In genomic region chr10:102400061-102400460, GRCh38 we compare ENCODE assay signal across 9 cellular contexts. TPM values are rescaled to one million over a fixed set of nuclear protein-coding genes. Genes with fewer than 3 reads are reported as not detected.
DNase-seq lines count a peak whose midpoint lies in the region; ATAC-seq and TF ChIP-seq lines count a peak whose summit lies in the region.
"Had no signal": no experiment of that assay in that cellular context is flagged by ENCODE, and none has a peak within 500 bp of the region (broad histone marks: within the 10 kb centered on the region; RNA-seq: fewer than 3 reads in every experiment).

No MANE protein-coding gene starts in this region.

- no peak for ATAC-seq in activated naive CD8-positive, alpha-beta T cell treated with anti-CD3 and anti-CD28 coated beads, Interleukin-2, amount 10 ng/mL, durations not matched to agents 7 days and 5 days (ENCODE audit: low read depth)
- ATAC-seq in natural killer cell treated with Interleukin-12 subunit alpha and Interleukin-12 subunit beta and Interleukin-15 and Interleukin-18, amount 100 ng/mL, for 72 hours = no peak

- no peak overlapping the region for H3K9ac ChIP-seq in KMS-11

- H3K9me3 ChIP-seq in MG63 = no peaks in the 10 kb centered on the region
- H3K9me3 ChIP-seq: SJSA1 had no signal

- H3K36me3 ChIP-seq in KMS-11 (ENCODE audit: insufficient read depth) = peaks cover 3% of the 10 kb centered on the region; the same call in 1 of the 2 replicates
- peaks cover 25% of the 10 kb centered on the region for H3K36me3 ChIP-seq in MG63

- H3K4me2 ChIP-seq in KMS-11 = peak overlapping the region; percentile 52

- H3K27ac Mint-ChIP-seq in activated naive CD8-positive, alpha-beta T cell treated with anti-CD3 and anti-CD28 coated beads, Interleukin-2, amount 10 ng/mL, durations not matched to agents 7 days and 5 days = peak overlapping the region; percentile 30
- H3K27ac Mint-ChIP-seq in natural killer cell treated with Interleukin-12 subunit alpha and Interleukin-12 subunit beta and Interleukin-15 and Interleukin-18, amount 100 ng/mL, for 72 hours = peak overlapping the region in 1 of 2 donors; percentile 61

- H3K4me3 ChIP-seq in KMS-11 (IDR thresholded peaks at IDR 0.05; ENCODE audit: insufficient read depth, low read depth, low read length) = no peak overlapping the region
- no peak overlapping the region for H3K4me3 ChIP-seq in MG63

- peaks cover 6% of the 10 kb centered on the region for H3K36me3 Mint-ChIP-seq in activated naive CD8-positive, alpha-beta T cell treated with anti-CD3 and anti-CD28 coated beads, Interleukin-2, amount 10 ng/mL, durations not matched to agents 7 days and 5 days
- H3K36me3 Mint-ChIP-seq in natural killer cell treated with Interleukin-12 subunit alpha and Interleukin-12 subunit beta and Interleukin-15 and Interleukin-18, amount 100 ng/mL, for 72 hours = peaks cover 7% of the 10 kb centered on the region

- H3K4me3 Mint-ChIP-seq in activated naive CD8-positive, alpha-beta T cell treated with anti-CD3 and anti-CD28 coated beads, Interleukin-2, amount 10 ng/mL, durations not matched to agents 7 days and 5 days = peak overlapping the region; percentile 59
- H3K4me3 Mint-ChIP-seq in natural killer cell treated with Interleukin-12 subunit alpha and Interleukin-12 subunit beta and Interleukin-15 and Interleukin-18, amount 100 ng/mL, for 72 hours = peak overlapping the region; percentile 95

- H3K27ac ChIP-seq in KMS-11 = no peak overlapping the region
- H3K27ac ChIP-seq: SJSA1 had no signal

- no peaks in the 10 kb centered on the region for H3K27me3 ChIP-seq in KMS-11 (ENCODE audit: insufficient read depth, low read depth)
- no peaks in the 10 kb centered on the region for H3K27me3 ChIP-seq in MG63
- H3K27me3 ChIP-seq: SJSA1 had no signal

- H4K20me1 ChIP-seq in KMS-11 (ENCODE audit: insufficient read depth) = no peaks in the 10 kb centered on the region

- no peak overlapping the region for H2AFZ ChIP-seq in KMS-11 (ENCODE audit: low read depth)

- peak; percentile 32 for DNase-seq in COR-L47 (lab: John Stamatoyannopoulos, UW)
- no peak for DNase-seq in activated naive CD8-positive, alpha-beta T cell treated with anti-CD3 and anti-CD28 coated beads, Interleukin-2, amount 10 ng/mL, durations not matched to agents 7 days and 5 days
- DNase-seq in natural killer cell treated with Interleukin-12 subunit alpha and Interleukin-12 subunit beta and Interleukin-15 and Interleukin-18, amount 100 ng/mL, for 72 hours (ENCODE audit: low spot score) = no peak
- DNase-seq in MG63 = no peak
- no peak for DNase-seq in GM13976 (ENCODE audit: low spot score)
- no peak for DNase-seq in SW480 (ENCODE audit: low spot score)
- DNase-seq in stimulated activated CD4-positive, alpha-beta T cell treated with anti-CD3 and anti-CD28 coated beads, Interleukin-15, amount 100 ng/mL, for 24 hours = no peak

- no peaks in the 10 kb centered on the region for H3K9me3 Mint-ChIP-seq in activated naive CD8-positive, alpha-beta T cell treated with anti-CD3 and anti-CD28 coated beads, Interleukin-2, amount 10 ng/mL, durations not matched to agents 7 days and 5 days
- H3K9me3 Mint-ChIP-seq in natural killer cell treated with Interleukin-12 subunit alpha and Interleukin-12 subunit beta and Interleukin-15 and Interleukin-18, amount 100 ng/mL, for 72 hours = no peaks in the 10 kb centered on the region

- POLR2A ChIA-PET in activated naive CD8-positive, alpha-beta T cell treated with anti-CD3 and anti-CD28 coated beads, Interleukin-2, amount 10 ng/mL, durations not matched to agents 7 days and 5 days (lab: Charles Lee) = interaction anchor here (0.8 to 1.5 kb wide), 8 partner anchors 16 to 173 kb away, joined by 3 to 5 read pairs (median 4); partner anchors contain the start of gene CUEDC2

- in situ Hi-C loops in GM13976 (cut with MboI; ENCODE audit: low sequenced_read_pairs, unreplicated experiment) = no loop called here

- H3K4me1 Mint-ChIP-seq in activated naive CD8-positive, alpha-beta T cell treated with anti-CD3 and anti-CD28 coated beads, Interleukin-2, amount 10 ng/mL, durations not matched to agents 7 days and 5 days = peaks cover 19% of the 10 kb centered on the region
- peaks cover 24 to 44% of the 10 kb centered on the region in 2 donors for H3K4me1 Mint-ChIP-seq in natural killer cell treated with Interleukin-12 subunit alpha and Interleukin-12 subunit beta and Interleukin-15 and Interleukin-18, amount 100 ng/mL, for 72 hours (ENCODE audit: low read depth in 2 of 2)

- TF ChIP-seq CTCF in KMS-11 (conservative IDR thresholded peaks at IDR 0.05; ENCODE audit: low read depth, low read length) = no peak
- TF ChIP-seq CTCF in GM13976 (IDR thresholded peaks at IDR 0.05; ENCODE audit: borderline replicate concordance, control extremely low read depth, extremely low read depth, insufficient read depth, missing control alignments) = no peak

- peaks cover 22% of the 10 kb centered on the region for H3K79me2 ChIP-seq in KMS-11 (ENCODE audit: insufficient read depth, low read depth)

- no peaks in the 10 kb centered on the region for H3K27me3 Mint-ChIP-seq in activated naive CD8-positive, alpha-beta T cell treated with anti-CD3 and anti-CD28 coated beads, Interleukin-2, amount 10 ng/mL, durations not matched to agents 7 days and 5 days
- no peaks in the 10 kb centered on the region for H3K27me3 Mint-ChIP-seq in natural killer cell treated with Interleukin-12 subunit alpha and Interleukin-12 subunit beta and Interleukin-15 and Interleukin-18, amount 100 ng/mL, for 72 hours

- H3K4me1 ChIP-seq in KMS-11 (ENCODE audit: low read depth, poor library complexity, severe bottlenecking) = peaks cover 30% of the 10 kb centered on the region

RNA-seq across cellular contexts. Expression of gene NFKB2, which starts 4.6 kb away (rescaled TPM):
- total RNA-seq in activated naive CD8-positive, alpha-beta T cell treated with anti-CD3 and anti-CD28 coated beads, Interleukin-2, amount 10 ng/mL, durations not matched to agents 7 days and 5 days = 100 to 1,000 TPM; 103 to 104 TPM
- total RNA-seq in natural killer cell treated with Interleukin-12 subunit alpha and Interleukin-12 subunit beta and Interleukin-15 and Interleukin-18, amount 100 ng/mL, for 72 hours = 100 to 1,000 TPM; 370 to 522 TPM
- total RNA-seq in MG63 (2014; rRNA removed; shearing (Covaris generic); ENCODE audit: low replicate concordance) = 15.8 and 22.7 TPM in 2 replicates

RNA-seq across cellular contexts. Expression of gene PSD, which starts 18.5 kb away (rescaled TPM):
- total RNA-seq in activated naive CD8-positive, alpha-beta T cell treated with anti-CD3 and anti-CD28 coated beads, Interleukin-2, amount 10 ng/mL, durations not matched to agents 7 days and 5 days = 1 to 10 TPM; 3.6 to 4.3 TPM
- total RNA-seq in natural killer cell treated with Interleukin-12 subunit alpha and Interleukin-12 subunit beta and Interleukin-15 and Interleukin-18, amount 100 ng/mL, for 72 hours = 1 to 10 TPM; 2.3 to 7.6 TPM
- not detected in 2 replicates for total RNA-seq in MG63 (2014; rRNA removed; shearing (Covaris generic); ENCODE audit: low replicate concordance)

RNA-seq across cellular contexts. Expression of gene FBXL15, which starts 20.6 kb away (rescaled TPM):
- 10 to 100 TPM; 11.7 to 16.3 TPM for total RNA-seq in activated naive CD8-positive, alpha-beta T cell treated with anti-CD3 and anti-CD28 coated beads, Interleukin-2, amount 10 ng/mL, durations not matched to agents 7 days and 5 days
- 10 to 100 TPM; 22.0 to 23.7 TPM for total RNA-seq in natural killer cell treated with Interleukin-12 subunit alpha and Interleukin-12 subunit beta and Interleukin-15 and Interleukin-18, amount 100 ng/mL, for 72 hours
- 10.7 and 11.2 TPM in 2 replicates for total RNA-seq in MG63 (2014; rRNA removed; shearing (Covaris generic); ENCODE audit: low replicate concordance)

RNA-seq across cellular contexts. Expression of gene CUEDC2, which starts 32.3 kb away (rescaled TPM):
- 10 to 100 TPM; 68.6 to 70.3 TPM for total RNA-seq in activated naive CD8-positive, alpha-beta T cell treated with anti-CD3 and anti-CD28 coated beads, Interleukin-2, amount 10 ng/mL, durations not matched to agents 7 days and 5 days
- total RNA-seq in natural killer cell treated with Interleukin-12 subunit alpha and Interleukin-12 subunit beta and Interleukin-15 and Interleukin-18, amount 100 ng/mL, for 72 hours = 10 to 100 TPM; 39.8 to 58.5 TPM
- total RNA-seq in MG63 (2014; rRNA removed; shearing (Covaris generic); ENCODE audit: low replicate concordance) = 92.1 and 151 TPM in 2 replicates

RNA-seq across cellular contexts. Expression of gene C10orf95, which starts 51.3 kb away (rescaled TPM):
- total RNA-seq in activated naive CD8-positive, alpha-beta T cell treated with anti-CD3 and anti-CD28 coated beads, Interleukin-2, amount 10 ng/mL, durations not matched to agents 7 days and 5 days = under 1 TPM; 0.28 to 0.54 TPM
- under 1 TPM in 1 of 2 donors, not detected in 1; 0.98 TPM for total RNA-seq in natural killer cell treated with Interleukin-12 subunit alpha and Interleukin-12 subunit beta and Interleukin-15 and Interleukin-18, amount 100 ng/mL, for 72 hours
- not detected in 2 replicates for total RNA-seq in MG63 (2014; rRNA removed; shearing (Covaris generic); ENCODE audit: low replicate concordance)
- total RNA-seq: SJSA1 had no signal
